In genomic region chr20:41027872-41028358, GRCh38 we compare ENCODE assay signal across 8 cellular contexts. TPM values are rescaled to one million over a fixed set of nuclear protein-coding genes. Genes with fewer than 3 reads are reported as not detected.
DNase-seq lines count a peak whose midpoint lies in the region; ATAC-seq and TF ChIP-seq lines count a peak whose summit lies in the region.

No MANE protein-coding gene starts in this region.

- H3K36me3 ChIP-seq in BE2C (peaks cover 11% of the 10 kb centered on the region), KMS-11 (ENCODE audit: insufficient read depth) (no peaks in the 10 kb centered on the region)

- H3K4me3 Mint-ChIP-seq in natural killer cell = peak overlapping the region; percentile 84

- H4K20me1 ChIP-seq in KMS-11 (ENCODE audit: insufficient read depth) = peaks cover 24% of the 10 kb centered on the region

- intact Hi-C loops in natural killer cell (cut with micrococcal nuclease) = loop anchor here (2.0 kb wide), 2 partner anchors 21 to 67 kb away; no protein-coding TSS in a partner anchor

- DNase-seq in BE2C (no peak), choroid plexus epithelial cell (ENCODE audit: low read depth) (no peak), natural killer cell (no peak), NCI-H1694 treated with DMSO at 0.1 percent for 48 hours (lab: John Stamatoyannopoulos, UW) (no peak), NCI-H2081 (lab: John Stamatoyannopoulos, UW) (no peak), HK-2 (ENCODE audit: unreplicated experiment) (no peak)

- peak overlapping the region; percentile 51 for H3K4me3 ChIP-seq in BE2C (ENCODE audit: low read depth, low read length)
- H3K4me3 ChIP-seq in KMS-11 (IDR thresholded peaks at IDR 0.05; ENCODE audit: insufficient read depth, low read depth, low read length) = no peak overlapping the region
- peak overlapping the region; percentile 58 for H3K4me3 ChIP-seq in choroid plexus epithelial cell (ENCODE audit: low read depth, low read length)

- peak overlapping the region; percentile 99 for H3K9ac ChIP-seq in KMS-11

- H2AFZ ChIP-seq in KMS-11 (ENCODE audit: low read depth) = peak overlapping the region; percentile 31; the same call in 1 of the 2 replicates

- peaks cover 43% of the 10 kb centered on the region for H3K79me2 ChIP-seq in KMS-11 (ENCODE audit: insufficient read depth, low read depth)

- H3K4me2 ChIP-seq in KMS-11 = peak overlapping the region; percentile 73

- H3K27me3 Mint-ChIP-seq in natural killer cell (ENCODE audit: low read depth in 2 of 2) = no peaks in the 10 kb centered on the region

- TF ChIP-seq CTCF in BE2C (IDR thresholded peaks at IDR 0.05; ENCODE audit: low read depth, low read length) = no peak
- no peak for TF ChIP-seq CTCF in KMS-11 (conservative IDR thresholded peaks at IDR 0.05; ENCODE audit: low read depth, low read length)
- no peak for TF ChIP-seq CTCF in choroid plexus epithelial cell (conservative IDR thresholded peaks at IDR 0.05; ENCODE audit: low read depth, low read length)
- no peak for TF ChIP-seq CTCF in natural killer cell (IDR thresholded peaks at IDR 0.05)

- no peaks in the 10 kb centered on the region for H3K9me3 ChIP-seq in BE2C

- peaks cover 35 to 41% of the 10 kb centered on the region in 2 donors for H3K4me1 Mint-ChIP-seq in natural killer cell

- no peaks in the 10 kb centered on the region for H3K36me3 Mint-ChIP-seq in natural killer cell

- H3K27me3 ChIP-seq in BE2C (no peaks in the 10 kb centered on the region), KMS-11 (ENCODE audit: insufficient read depth, low read depth) (no peaks in the 10 kb centered on the region)

- ATAC-seq in natural killer cell (no peak), GM18498 (IDR thresholded peaks at IDR 0.05; ENCODE audit: unreplicated experiment) (no peak)

- H3K4me1 ChIP-seq in BE2C (peaks cover 5% of the 10 kb centered on the region; the same call in 1 of the 2 replicates), KMS-11 (ENCODE audit: low read depth, poor library complexity, severe bottlenecking) (peaks cover 41% of the 10 kb centered on the region)

- H3K9me3 Mint-ChIP-seq in natural killer cell = no peaks in the 10 kb centered on the region

- peak overlapping the region; percentile 94 to 98 for H3K27ac Mint-ChIP-seq in natural killer cell

- peak overlapping the region; percentile 48 for H3K27ac ChIP-seq in KMS-11

RNA-seq across cellular contexts. Expression of gene TOP1, which starts 0.7 kb away (rescaled TPM):
- polyA plus RNA-seq in BE2C (2012; ENCODE audit: insufficient read depth, insufficient read length, low read depth) = 60.2 TPM
- total RNA-seq in natural killer cell = 10 to 100 TPM; 32.2 to 36.3 (median 36.3) TPM
